1 cellular context compared by ENCODE assay signal in the genomic region with DNA sequence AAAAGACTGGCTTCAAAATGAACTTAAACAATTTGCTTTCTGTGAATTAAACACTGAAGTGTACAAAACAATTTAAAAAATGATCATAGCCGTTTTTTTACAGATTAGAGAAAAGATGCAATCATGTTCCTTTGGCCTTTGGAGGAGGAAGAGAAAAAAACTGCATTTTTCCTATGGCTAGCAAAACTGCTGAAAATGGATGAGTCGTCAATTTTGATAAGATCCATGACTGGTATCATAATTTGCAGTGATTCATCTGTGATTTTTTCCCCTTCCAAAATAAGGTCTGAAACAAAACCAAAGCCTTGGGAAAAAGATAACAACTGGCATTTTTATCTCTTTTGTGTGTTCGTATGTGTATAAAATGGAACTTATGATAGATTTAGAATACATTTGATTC.
TF ChIP-seq lines count a peak whose summit lies in the region.

No MANE protein-coding gene starts in this region.

TF ChIP-seq in H1, 55 proteins besides CTCF, POLR2A, EP300 and RAD21:
- TF ChIP-seq MAFK (IDR thresholded peaks at IDR 0.05; ENCODE audit: low read depth, low read length) = peak; percentile 71
- TF ChIP-seq GTF2F1 (IDR thresholded peaks at IDR 0.05; ENCODE audit: borderline replicate concordance, low read depth, low read length) = no peak
